ENCODE assay signal across 26 cellular contexts in genomic region chr11:105236631-105237030, GRCh38.
DNase-seq lines count a peak whose midpoint lies in the region; ATAC-seq and TF ChIP-seq lines count a peak whose summit lies in the region.
"Had no signal": no experiment of that assay in that cellular context is flagged by ENCODE, and none has a peak within 500 bp of the region (broad histone marks: within the 10 kb centered on the region; RNA-seq: fewer than 3 reads in every experiment).

No MANE protein-coding gene starts in this region.

- H3K27ac ChIP-seq in PC-3 (ENCODE audit: low read length) (no peak overlapping the region), neural cell (ENCODE audit: low read length) (no peak overlapping the region), upper lobe of left lung (no peak overlapping the region)
- H3K27ac ChIP-seq: esophagus muscularis mucosa, psoas muscle, transverse colon, WERI-Rb-1 had no signal

- CTCF ChIA-PET in PC-3 (lab: Charles Lee), result no interaction called here

- H2AFZ ChIP-seq in PC-3 (ENCODE audit: low read length), result no peak overlapping the region
- H2AFZ ChIP-seq in neural cell (ENCODE audit: low read depth, low read length), result no peak overlapping the region

- TF ChIP-seq CTCF in PC-3 (conservative IDR thresholded peaks at IDR 0.05; ENCODE audit: low read depth, low read length) (no peak), choroid plexus epithelial cell (conservative IDR thresholded peaks at IDR 0.05; ENCODE audit: low read depth, low read length) (no peak), neural cell (IDR thresholded peaks at IDR 0.05; ENCODE audit: poor library complexity, severe bottlenecking) (peak; percentile 9), upper lobe of left lung (IDR thresholded peaks at IDR 0.05) (no peak)

- H3F3A ChIP-seq in PC-3 (ENCODE audit: low read length, unreplicated experiment) (no peaks in the 10 kb centered on the region), neural cell (ENCODE audit: insufficient read depth, low read length, poor library complexity, severe bottlenecking) (no peaks in the 10 kb centered on the region)

- H3K4me2 ChIP-seq in PC-3 (ENCODE audit: low read length) (no peak overlapping the region), neural cell (ENCODE audit: low read length) (no peak overlapping the region)

- H3K27me3 ChIP-seq in PC-3 (ENCODE audit: low read length) (no peaks in the 10 kb centered on the region), neural cell (ENCODE audit: insufficient read depth, low read depth, low read length) (no peaks in the 10 kb centered on the region), upper lobe of left lung (no peaks in the 10 kb centered on the region)
- H3K27me3 ChIP-seq: esophagus muscularis mucosa, transverse colon had no signal

- no peak overlapping the region for H3K9ac ChIP-seq in PC-3 (ENCODE audit: low read length)
- H3K9ac ChIP-seq in neural cell (ENCODE audit: low read length), result no peak overlapping the region

- H3K9me3 ChIP-seq in PC-3 (ENCODE audit: low read length) (0 out of 2 replicates have a peak, but pooled peaks cover 7% of the 10 kb centered on the region), neural cell (ENCODE audit: low read length) (no peaks in the 10 kb centered on the region), upper lobe of left lung (no peaks in the 10 kb centered on the region)
- H3K9me3 ChIP-seq: esophagus muscularis mucosa, psoas muscle, transverse colon had no signal

- TF ChIP-seq RAD21 in neural cell (conservative IDR thresholded peaks at IDR 0.05), result no peak

- H3K4me3 ChIP-seq in PC-3 (ENCODE audit: low read length), result no peak overlapping the region
- H3K4me3 ChIP-seq in choroid plexus epithelial cell (ENCODE audit: low read depth, low read length), result no peak overlapping the region
- no peak overlapping the region for H3K4me3 ChIP-seq in neural cell (ENCODE audit: low read length)
- no peak overlapping the region for H3K4me3 ChIP-seq in upper lobe of left lung
- H3K4me3 ChIP-seq: esophagus muscularis mucosa, K562, psoas muscle, transverse colon had no signal

- no peak for TF ChIP-seq POLR2A in upper lobe of left lung (IDR thresholded peaks at IDR 0.05)

- H3K36me3 ChIP-seq in PC-3 (ENCODE audit: low read depth, low read length) (no peaks in the 10 kb centered on the region), neural cell (ENCODE audit: insufficient read depth, low read length) (no peaks in the 10 kb centered on the region), upper lobe of left lung (no peaks in the 10 kb centered on the region)
- H3K36me3 ChIP-seq: esophagus muscularis mucosa, transverse colon, WERI-Rb-1 had no signal

- ATAC-seq in PC-3, result no peak
- no peak for ATAC-seq in upper lobe of left lung (ENCODE audit: low FRiP score in 2 of 2)
- no peak for ATAC-seq in GM19455 (IDR thresholded peaks at IDR 0.05; ENCODE audit: unreplicated experiment)
- ATAC-seq: K562, psoas muscle had no signal

- POLR2A ChIA-PET in PC-3 (lab: Charles Lee; ENCODE audit: unreplicated experiment), result no interaction called here

- H3K79me2 ChIP-seq in PC-3 (ENCODE audit: low read length) (no peaks in the 10 kb centered on the region), neural cell (replicated peaks; ENCODE audit: insufficient read depth, low read length) (no peaks in the 10 kb centered on the region)

- H3K4me1 ChIP-seq in PC-3 (ENCODE audit: insufficient read depth, low read length), result no peaks in the 10 kb centered on the region
- H3K4me1 ChIP-seq in upper lobe of left lung, result no peaks in the 10 kb centered on the region
- H3K4me1 ChIP-seq: esophagus muscularis mucosa, psoas muscle, transverse colon had no signal

- 40 to 49% methylated on average over 2 of the region's 2 CpGs for WGBS in upper lobe of left lung, 2 donors

- TF ChIP-seq EP300 in neural cell (conservative IDR thresholded peaks at IDR 0.05; ENCODE audit: poor library complexity, severe bottlenecking) (no peak), upper lobe of left lung (IDR thresholded peaks at IDR 0.05) (no peak)

- intact Hi-C loops in PC-3 (cut with micrococcal nuclease), result no loop called here

- peak; percentile 46 for DNase-seq in EL
- DNase-seq in PC-3, result peak; percentile 11
- DNase-seq in choroid plexus epithelial cell (ENCODE audit: low read depth), result peak; percentile 84
- DNase-seq in activated CD4-positive, alpha-beta T cell treated with anti-CD3 and anti-CD28 coated beads, Interleukin-2, amount 50 U/mL, for 48 hours, result no peak
- DNase-seq in upper lobe of left lung, result no peak
- DNase-seq in stimulated activated CD4-positive, alpha-beta T cell treated with anti-CD3 and anti-CD28 coated beads, Interleukin-15, amount 100 ng/mL, for 24 hours, result no peak
- DNase-seq: activated CD4-positive, alpha-beta memory T cell treated with anti-CD3 and anti-CD28 coated beads, Interleukin-2, amount 10 ng/mL, durations not matched to agents 7 days and 5 days; activated naive CD4-positive, alpha-beta T cell; anterior cingulate cortex; DMS79 treated with DMSO at 0.1 percent for 48 hours; effector memory CD4-positive, alpha-beta T cell; hippocampal formation; MV-4-11; NCI-H1694 treated with DMSO at 0.1 percent for 48 hours; NCI-H2227 treated with DMSO at 0.1 percent for 48 hours; NCI-H82; OCI-M1; psoas muscle; small intestine; stimulated activated CD4-positive, alpha-beta T cell treated with anti-CD3 and anti-CD28 coated beads, Interleukin-4, amount 100 ng/mL, for 24 hours; transverse colon; WERI-Rb-1 had no signal

- no peaks in the 10 kb centered on the region for H4K20me1 ChIP-seq in PC-3 (ENCODE audit: low read length)
- no peaks in the 10 kb centered on the region for H4K20me1 ChIP-seq in neural cell (ENCODE audit: insufficient read depth)

- no TSS peak for BruUV-seq in PC-3 (replicated peaks; lab: Mats Ljungman, UMichigan)

- no peaks in the 10 kb centered on the region for H3K9me2 ChIP-seq in PC-3 (replicated peaks; ENCODE audit: low read length)
- no peaks in the 10 kb centered on the region for H3K9me2 ChIP-seq in neural cell (ENCODE audit: insufficient read depth, low read length)

TF ChIP-seq in neural cell, 6 proteins besides CTCF, POLR2A, EP300 and RAD21:
- TF ChIP-seq EZH2 (IDR thresholded peaks at IDR 0.05; ENCODE audit: borderline replicate concordance, insufficient read depth, low read length, poor library complexity, severe bottlenecking) (no peak), TAF1 (IDR thresholded peaks at IDR 0.05; ENCODE audit: low read depth) (no peak), REST (IDR thresholded peaks at IDR 0.05; ENCODE audit: borderline replicate concordance) (no peak), SMC3 (conservative IDR thresholded peaks at IDR 0.05; ENCODE audit: poor library complexity) (no peak), MXI1 (conservative IDR thresholded peaks at IDR 0.05; ENCODE audit: poor library complexity, severe bottlenecking) (no peak), POLR2AphosphoS5 (IDR thresholded peaks at IDR 0.05) (no peak)

Comparison
In these comparisons a context has a peak if more than half of its experiments do, and no peak if none do; other contexts are left out.
1. DNase-seq: peak in EL (single experiment), PC-3 (single experiment) and choroid plexus epithelial cell (single experiment); none in activated CD4-positive, alpha-beta T cell treated with anti-CD3 and anti-CD28 coated beads, Interleukin-2, amount 50 U/mL, for 48 hours (0 of 2), upper lobe of left lung (0 of 2) and stimulated activated CD4-positive, alpha-beta T cell treated with anti-CD3 and anti-CD28 coated beads, Interleukin-15, amount 100 ng/mL, for 24 hours (single experiment).